In genomic region chr1:151948506-151948905, GRCh38 we compare ENCODE assay signal across 26 cellular contexts.
"Had no signal": no experiment of that assay in that cellular context is flagged by ENCODE, and none has a peak within 500 bp of the region (broad histone marks: within the 10 kb centered on the region; RNA-seq: fewer than 3 reads in every experiment).

No MANE protein-coding gene starts in this region.

- H3K9me3 ChIP-seq: body of pancreas, breast epithelium had no signal

- ATAC-seq: activated CD8-positive, alpha-beta memory T cell treated with anti-CD3 and anti-CD28 coated beads, Interleukin-2, amount 10 ng/mL, durations not matched to agents 7 days and 5 days; activated CD8-positive, alpha-beta T cell treated with anti-CD3 and anti-CD28 coated beads for 36 hours; activated naive CD8-positive, alpha-beta T cell treated with anti-CD3 and anti-CD28 coated beads, Interleukin-2, amount 50 U/mL, for 24 hours; body of pancreas had no signal

- H3K27me3 ChIP-seq: body of pancreas, brain microvascular endothelial cell, breast epithelium had no signal

- H3K27ac ChIP-seq: body of pancreas, brain microvascular endothelial cell, breast epithelium, VCaP had no signal

- H3K4me3 ChIP-seq: body of pancreas, breast epithelium had no signal

- DNase-seq: activated B cell treated with CpG ODN at 0.5 μM for 24 hours; activated CD4-positive, alpha-beta memory T cell treated with anti-CD3 and anti-CD28 coated beads for 36 hours; activated CD4-positive, alpha-beta T cell treated with anti-CD3 and anti-CD28 coated beads for 4 hours; activated CD4-positive, alpha-beta T cell treated with anti-CD3 and anti-CD28 coated beads, Interleukin-2, amount 10 ng/mL, durations not matched to agents 7 days and 5 days; activated CD4-positive, CD25-positive, alpha-beta regulatory T cell treated with anti-CD3 and anti-CD28 coated beads, Interleukin-2, amount 50 U/mL, for 72 hours; activated CD8-positive, alpha-beta memory T cell treated with anti-CD3 and anti-CD28 coated beads, Interleukin-2, amount 10 ng/mL, durations not matched to agents 7 days and 5 days; activated CD8-positive, alpha-beta memory T cell treated with anti-CD3 and anti-CD28 coated beads, Interleukin-2, amount 50 U/mL, for 48 hours; activated CD8-positive, alpha-beta T cell treated with anti-CD3 and anti-CD28 coated beads for 36 hours; activated effector memory CD4-positive, alpha-beta T cell treated with Interleukin-2 at 50 U/mL for 16 hours; activated gamma-delta T cell; activated naive CD4-positive, alpha-beta T cell treated with anti-CD3 and anti-CD28 coated beads, Interleukin-2, amount 10 ng/mL, durations not matched to agents 7 days and 5 days; activated naive CD4-positive, alpha-beta T cell treated with Interleukin-2 at 50 U/mL for 16 hours; activated naive CD8-positive, alpha-beta T cell treated with anti-CD3 and anti-CD28 coated beads, Interleukin-2, amount 10 ng/mL, durations not matched to agents 7 days and 5 days; activated naive CD8-positive, alpha-beta T cell treated with anti-CD3 and anti-CD28 coated beads, Interleukin-2, amount 50 U/mL, for 24 hours; activated T-cell treated with anti-CD3 and anti-CD28 coated beads, Interleukin-2, amount 50 U/mL, for 24 hours; activated T-cell treated with anti-CD3 and anti-CD28 coated beads, Interleukin-2, amount 50 U/mL, for 48 hours; amniotic stem cell; aorta; body of pancreas; brain microvascular endothelial cell; central memory CD4-positive, alpha-beta T cell; T-helper 1 cell; T-helper 2 cell; T-helper 9 cell had no signal

- H3K36me3 ChIP-seq: brain microvascular endothelial cell, breast epithelium had no signal
